In the genomic region with DNA sequence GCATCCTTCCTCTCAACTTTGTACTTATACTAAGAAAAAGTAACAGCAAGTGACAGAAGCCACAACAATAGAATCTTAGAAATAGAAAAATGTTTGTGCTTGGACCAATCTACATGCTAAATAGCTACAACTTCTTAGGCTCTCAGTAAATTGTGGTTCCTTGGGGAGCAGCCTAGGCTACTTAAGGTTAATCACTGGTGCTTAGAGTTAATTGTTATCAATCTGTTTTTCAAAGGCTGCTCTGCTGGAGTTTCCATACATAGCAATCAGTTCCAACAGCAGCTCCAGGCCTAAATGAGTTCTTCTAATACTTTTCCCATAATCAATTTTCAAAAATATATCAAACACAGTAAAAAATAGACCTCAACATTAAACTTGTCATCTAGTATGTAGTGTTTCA, we compare ENCODE assay signal across 27 cellular contexts.
"Had no signal": no experiment of that assay in that cellular context is flagged by ENCODE, and none has a peak within 500 bp of the region (broad histone marks: within the 10 kb centered on the region; RNA-seq: fewer than 3 reads in every experiment).

No MANE protein-coding gene starts in this region.

- H3K36me3 Mint-ChIP-seq: activated naive CD8-positive, alpha-beta T cell treated with anti-CD3 and anti-CD28 coated beads for 36 hours; stimulated activated naive B cell treated with anti-CD40 and anti-IgM and Interleukin-4, amounts not matched to agents 10 μg/mL and 1 μg/mL and 100 μg/mL, for 72 hours had no signal

- H2AFZ ChIP-seq: hepatocyte had no signal

- H3K4me2 ChIP-seq: hepatocyte, smooth muscle cell had no signal

- H3K36me3 ChIP-seq: left lung, sigmoid colon, uterus had no signal

- DNase-seq: activated B cell treated with CpG ODN at 0.5 μM for 24 hours; activated CD4-positive, alpha-beta T cell treated with anti-CD3 and anti-CD28 coated beads for 36 hours; activated CD4-positive, alpha-beta T cell treated with anti-CD3 and anti-CD28 coated beads, Interleukin-2, amount 50 U/mL, for 4 hours; activated CD8-positive, alpha-beta memory T cell treated with anti-CD3 and anti-CD28 coated beads for 24 hours; activated CD8-positive, alpha-beta memory T cell treated with anti-CD3 and anti-CD28 coated beads, Interleukin-2, amount 50 U/mL, for 4 hours; activated naive CD4-positive, alpha-beta T cell treated with Interleukin-2 at 50 U/mL for 16 hours; activated naive CD8-positive, alpha-beta T cell treated with anti-CD3 and anti-CD28 coated beads for 36 hours; activated T-cell treated with anti-CD3 and anti-CD28 coated beads, Interleukin-2, amount 50 U/mL, for 48 hours; central memory CD4-positive, alpha-beta T cell; effector memory CD4-positive, alpha-beta T cell; glutamatergic neuron; kidney glomerular epithelial cell; left lung; midbrain; natural killer cell; retina; sigmoid colon; stimulated activated CD4-positive, alpha-beta T cell treated with anti-CD3 and anti-CD28 coated beads, Interleukin-15, amount 100 ng/mL, for 24 hours; stimulated activated naive B cell treated with anti-CD40 and anti-IgM and Interleukin-4, amounts not matched to agents 10 μg/mL and 1 μg/mL and 100 μg/mL, for 72 hours; T1000; testis; trophoblast cell; uterus had no signal

- H3K9me3 ChIP-seq: left lung, sigmoid colon, testis, uterus had no signal

- H3K27ac Mint-ChIP-seq: activated B cell treated with CpG ODN at 0.5 μM for 24 hours; activated CD4-positive, alpha-beta T cell treated with anti-CD3 and anti-CD28 coated beads for 36 hours; activated naive CD8-positive, alpha-beta T cell treated with anti-CD3 and anti-CD28 coated beads for 36 hours; natural killer cell; progenitor cell of endocrine pancreas; stimulated activated naive B cell treated with anti-CD40 and anti-IgM and Interleukin-4, amounts not matched to agents 10 μg/mL and 1 μg/mL and 100 μg/mL, for 72 hours had no signal

- H3K27me3 ChIP-seq: foreskin keratinocyte, hepatocyte, left lung, sigmoid colon, testis, uterus had no signal

- H3K4me1 ChIP-seq: foreskin keratinocyte, left lung, sigmoid colon, testis, uterus had no signal

- H3K4me1 Mint-ChIP-seq: activated B cell treated with CpG ODN at 0.5 μM for 24 hours; activated CD4-positive, alpha-beta T cell treated with anti-CD3 and anti-CD28 coated beads for 36 hours; activated naive CD8-positive, alpha-beta T cell treated with anti-CD3 and anti-CD28 coated beads for 36 hours; natural killer cell; stimulated activated naive B cell treated with anti-CD40 and anti-IgM and Interleukin-4, amounts not matched to agents 10 μg/mL and 1 μg/mL and 100 μg/mL, for 72 hours had no signal

- H3K4me3 ChIP-seq: hepatocyte, left lung, sigmoid colon, smooth muscle cell, testis, uterus had no signal

- ATAC-seq: activated CD4-positive, alpha-beta T cell treated with anti-CD3 and anti-CD28 coated beads for 36 hours; foreskin keratinocyte; left lung; natural killer cell; stimulated activated naive B cell treated with anti-CD40 and anti-IgM and Interleukin-4, amounts not matched to agents 10 μg/mL and 1 μg/mL and 100 μg/mL, for 72 hours had no signal

- H3K27me3 Mint-ChIP-seq: activated B cell treated with CpG ODN at 0.5 μM for 24 hours; activated CD4-positive, alpha-beta T cell treated with anti-CD3 and anti-CD28 coated beads for 36 hours; activated naive CD8-positive, alpha-beta T cell treated with anti-CD3 and anti-CD28 coated beads for 36 hours; progenitor cell of endocrine pancreas; stimulated activated naive B cell treated with anti-CD40 and anti-IgM and Interleukin-4, amounts not matched to agents 10 μg/mL and 1 μg/mL and 100 μg/mL, for 72 hours had no signal

- H3K4me3 Mint-ChIP-seq: activated B cell treated with CpG ODN at 0.5 μM for 24 hours; activated CD4-positive, alpha-beta T cell treated with anti-CD3 and anti-CD28 coated beads for 36 hours; activated naive CD8-positive, alpha-beta T cell treated with anti-CD3 and anti-CD28 coated beads for 36 hours; natural killer cell; stimulated activated naive B cell treated with anti-CD40 and anti-IgM and Interleukin-4, amounts not matched to agents 10 μg/mL and 1 μg/mL and 100 μg/mL, for 72 hours had no signal

- H3K27ac ChIP-seq: foreskin keratinocyte, hepatocyte, left lung, sigmoid colon, testis, uterus had no signal

- H3K79me2 ChIP-seq: hepatocyte had no signal

- H3K9me3 Mint-ChIP-seq: activated B cell treated with CpG ODN at 0.5 μM for 24 hours; activated naive CD8-positive, alpha-beta T cell treated with anti-CD3 and anti-CD28 coated beads for 36 hours had no signal
